In the genomic region with DNA sequence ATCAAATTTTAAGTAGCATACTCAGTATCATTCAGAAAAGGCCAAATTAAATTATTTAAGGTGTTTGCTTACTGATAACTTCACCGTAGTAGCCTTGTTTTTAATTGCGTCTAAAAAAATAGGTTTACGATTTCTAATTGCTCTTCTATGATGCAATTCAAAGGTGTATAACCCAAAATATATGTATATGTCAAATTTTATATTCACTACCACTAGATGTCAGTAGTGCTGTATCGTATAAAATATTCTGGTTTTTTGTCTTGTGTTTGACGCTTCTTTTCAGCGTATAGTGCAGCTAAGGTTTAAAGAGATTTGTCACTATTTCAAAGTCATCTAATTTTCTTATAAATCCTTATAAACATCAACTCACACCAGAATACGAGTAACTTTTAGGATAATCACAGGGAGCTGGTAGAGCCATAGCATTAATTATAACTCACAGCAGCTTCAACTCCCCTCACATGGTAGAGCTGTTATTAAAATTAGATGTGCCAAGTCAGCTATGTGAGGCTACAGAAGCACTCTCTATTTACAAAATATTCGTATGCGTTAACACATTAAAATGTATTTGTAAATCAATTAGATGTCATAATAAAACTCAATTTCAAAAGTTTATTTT, we compare ENCODE assay signal across 8 cellular contexts. TPM values are rescaled to one million over a fixed set of nuclear protein-coding genes. Genes with fewer than 3 reads are reported as not detected.
DNase-seq lines count a peak whose midpoint lies in the region; ATAC-seq, FAIRE-seq and TF ChIP-seq lines count a peak whose summit lies in the region.

No MANE protein-coding gene starts in this region.

- SMC1A ChIA-PET in GM12878 (lab: Charles Lee; ENCODE audit: uncharacterized antibody, unreplicated experiment): interaction anchor here (0.7 to 5.7 kb wide), 21 partner anchors 9 to 529 kb away, joined by 3 to 90 read pairs (median 4); no protein-coding TSS in a partner anchor

- 29% methylated on average over 9 of the region's 9 CpGs for WGBS in GM12878 (ENCODE audit: insufficient coverage, insufficient replicate concordance, low lambda C conversion rate, missing lambda C conversion rate)

- ATAC-seq in left ventricle myocardium superior: no peak
- ATAC-seq in GM12878: peak; percentile 11; the same call in 2 of the 3 replicates
- no peak for ATAC-seq in GM21423 (IDR thresholded peaks at IDR 0.05; ENCODE audit: unreplicated experiment)
- no peak for ATAC-seq in HG02623 (IDR thresholded peaks at IDR 0.05; ENCODE audit: unreplicated experiment)

- DNase-seq in left ventricle myocardium inferior (no peak), left ventricle myocardium superior (no peak), NCI-H2107 (lab: John Stamatoyannopoulos, UW) (peak; percentile 76), GM12878 (ENCODE audit: low read depth, low spot score) (no peak), kidney tubule cell (ENCODE audit: low spot score) (peak; percentile 65)
- no peak for DNase-seq in stimulated activated CD4-positive, alpha-beta T cell treated with anti-CD3 and anti-CD28 coated beads, Interleukin-4, amount 100 ng/mL, for 1 hour

- peak; percentile 71 for TF ChIP-seq CTCF in left ventricle myocardium inferior (IDR thresholded peaks at IDR 0.05; ENCODE audit: borderline replicate concordance)
- peak; percentile 26 to 66 (median 54); a peak in 5 of 6 replicates for TF ChIP-seq CTCF in GM12878 (IDR thresholded peaks at IDR 0.05 in 2 of 3, conservative IDR thresholded peaks at IDR 0.05 in 1 of 3; ENCODE audit: control insufficient read depth in 2 of 3, extremely low read depth in 1 of 3, insufficient read depth in 1 of 3, low read depth in 3 of 3, low read length in 3 of 3)

- in situ Hi-C loops in GM12878 (cut with MboI): loop anchor here (5.0 to 25.0 kb wide), 3 partner anchors 215 to 545 kb away; no protein-coding TSS in a partner anchor

- intact Hi-C loops in left ventricle myocardium inferior (cut with micrococcal nuclease) (loop anchor here (5.0 to 10.0 kb wide), 2 partner anchors 215 to 248 kb away; no protein-coding TSS in a partner anchor), left ventricle myocardium superior (cut with micrococcal nuclease) (loop anchor here (1.0 kb wide), 1 partner anchor 217 kb away; no protein-coding TSS in a partner anchor), GM12878 (cut with micrococcal nuclease; ENCODE audit: unreplicated experiment) (loop anchor here (1.0 to 10.0 kb wide), 4 partner anchors 31 to 528 kb away; no protein-coding TSS in a partner anchor)

- peak overlapping the region; percentile 96 for H3K27ac ChIP-seq in left ventricle myocardium inferior (replicated peaks)
- H3K27ac ChIP-seq in GM12878 (ENCODE audit: control insufficient read depth, insufficient read depth): no peak overlapping the region

- H3K4me2 ChIP-seq in GM12878 (ENCODE audit: control insufficient read depth, insufficient read depth): no peak overlapping the region

- RAD21 ChIA-PET in GM12878 (lab: Charles Lee; ENCODE audit: unreplicated experiment): interaction anchor here (0.6 to 9.3 kb wide), 18 partner anchors 9 to 528 kb away, joined by 3 to 111 read pairs (median 4); no protein-coding TSS in a partner anchor

- H3K27me3 ChIP-seq in left ventricle myocardium inferior (ENCODE audit: low read depth) (no peaks in the 10 kb centered on the region), GM12878 (replicated peaks in 1 of 2; ENCODE audit: control insufficient read depth in 2 of 2, insufficient read depth in 2 of 2, low read length in 1 of 2) (0 out of 4 replicates have a peak, but pooled peaks cover 0 to 4% of the 10 kb centered on the region in 2 experiments)

- peaks cover 5% of the 10 kb centered on the region for H3K79me2 ChIP-seq in GM12878 (ENCODE audit: control insufficient read depth, insufficient read depth, low read length)

- H3K4me3 ChIP-seq in left ventricle myocardium inferior (peak overlapping the region; percentile 95), GM12878 (no peak overlapping the region)

- H3K36me3 ChIP-seq in left ventricle myocardium inferior (peaks cover 15% of the 10 kb centered on the region), GM12878 (ENCODE audit: control insufficient read depth in 2 of 2, insufficient read depth in 2 of 2, low read length in 1 of 2) (no peaks in the 10 kb centered on the region)

- H3K4me1 ChIP-seq in left ventricle myocardium inferior (peaks cover 87% of the 10 kb centered on the region), GM12878 (ENCODE audit: control insufficient read depth, insufficient read depth, low read length) (no peaks in the 10 kb centered on the region)

- H3K9me3 ChIP-seq in left ventricle myocardium inferior (replicated peaks): no peaks in the 10 kb centered on the region
- H3K9me3 ChIP-seq in GM12878 (replicated peaks; ENCODE audit: control insufficient read depth, insufficient read depth, low read length): no peaks in the 10 kb centered on the region

- TF ChIP-seq POLR2A in GM12878 (IDR thresholded peaks at IDR 0.05; ENCODE audit: low read depth, low read length): no peak

- POLR2A ChIA-PET in GM12878 (lab: Charles Lee): no interaction called here

- CTCF ChIA-PET in GM12878 (lab: Yijun Ruan, JAX): interaction anchor here (0.7 to 8.0 kb wide), 21 partner anchors 10 to 529 kb away, joined by 3 to 128 read pairs (median 5); no protein-coding TSS in a partner anchor

- H3K9ac ChIP-seq in GM12878 (ENCODE audit: control insufficient read depth, insufficient read depth, low read length): no peak overlapping the region

- no peak for FAIRE-seq in GM12878 (lab: Jason Lieb, UNC)

- H4K20me1 ChIP-seq in GM12878 (ENCODE audit: control insufficient read depth, insufficient read depth): no peaks in the 10 kb centered on the region

- no peak for TF ChIP-seq EP300 in GM12878 (IDR thresholded peaks at IDR 0.05; ENCODE audit: borderline replicate concordance in 1 of 2, control insufficient read depth in 1 of 2, low read depth in 2 of 2, low read length in 2 of 2)

- no TSS peak for BruUV-seq in GM12878 (replicated peaks; lab: Mats Ljungman, UMichigan)

- peak; percentile 65 for TF ChIP-seq RAD21 in GM12878 (IDR thresholded peaks at IDR 0.05; ENCODE audit: insufficient read depth, low read depth, low read length)

- H2AFZ ChIP-seq in GM12878 (ENCODE audit: control insufficient read depth, low read depth, low read length): no peak overlapping the region

TF ChIP-seq in GM12878, 131 proteins besides CTCF, POLR2A, EP300 and RAD21:
- TF ChIP-seq ZNF24 (IDR thresholded peaks at IDR 0.05) (no peak), SMC3 (IDR thresholded peaks at IDR 0.05; ENCODE audit: borderline replicate concordance, low read length) (peak; percentile 68; the same call in 1 of the 2 replicates), KLF5 (IDR thresholded peaks at IDR 0.05; ENCODE audit: partially characterized antibody) (no peak)
TF ChIP-seq in GM12878: peak in this region for 1.

RNA-seq across cellular contexts. Expression of gene PFN2, which starts 3.5 kb away (rescaled TPM):
- total RNA-seq in left ventricle myocardium inferior (40.8 TPM), left ventricle myocardium superior (71.8 TPM), GM12878 (2014; rRNA removed) (3.1 and 3.2 TPM in 2 replicates), GM12878 (2014; rRNA removed; fragmentation: Illumina TruSeq; extraction: Trizol) (4.7 and 5.6 TPM in 2 replicates), GM12878 (2021) (3.9 and 4.2 TPM in 2 replicates)
- total RNA-seq in GM12878 (2013; cell fraction: nucleolus; rRNA removed): 31.9 TPM in 2 replicates
- 3.5 TPM for polyA plus RNA-seq in GM12878 (2011; ENCODE audit: low read depth)
- polyA plus RNA-seq in GM12878 (2011; rRNA removed) (78.9 and 107 TPM in 2 replicates), GM12878 (2014; fragmentation: Illumina TruSeq; extraction: Trizol) (4.4 and 7.7 TPM in 2 replicates), GM12878 (2014; fragmentation: Nextera tagmentation; extraction: Ambion mirVana) (1 to 10 TPM; 4.9 to 6.7 TPM), GM12878 (2014; rRNA removed) (4.5 and 4.6 TPM in 2 replicates), GM12878 (2016; fragmentation: Nextera tagmentation; extraction: Ambion mirVana) (10 to 100 TPM in 1 of 2 experiments, 1 to 10 TPM in 1; 8.9 to 11.2 TPM)
- 26.2 and 38.0 TPM in 2 replicates for polyA plus RNA-seq in GM12878 (2011; cell fraction: cytosol; rRNA removed)
- 34.0 and 45.8 TPM in 2 replicates for polyA plus RNA-seq in GM12878 (2011; cell fraction: nucleus; rRNA removed)
- 6.6 and 7.0 TPM in 2 replicates for polyA plus RNA-seq in GM12878 (2012)
- polyA minus RNA-seq in GM12878 (2011; rRNA and poly(A)+ RNA removed): 27.6 and 43.3 TPM in 2 replicates
- 4.8 and 14.1 TPM in 2 replicates for polyA minus RNA-seq in GM12878 (2011; cell fraction: cytosol; rRNA and poly(A)+ RNA removed)
- 23.6 and 25.4 TPM in 2 replicates for polyA minus RNA-seq in GM12878 (2011; cell fraction: nucleus; rRNA and poly(A)+ RNA removed)

Comparison
In these comparisons a context has a peak if more than half of its experiments do, and no peak if none do; other contexts are left out.
1. DNase-seq: peak in NCI-H2107 (single experiment) and kidney tubule cell (single experiment); none in left ventricle myocardium inferior (single experiment), left ventricle myocardium superior (single experiment), GM12878 (single experiment) and stimulated activated CD4-positive, alpha-beta T cell treated with anti-CD3 and anti-CD28 coated beads, Interleukin-4, amount 100 ng/mL, for 1 hour (single experiment).